23 cellular contexts compared by ENCODE assay signal in the genomic region with DNA sequence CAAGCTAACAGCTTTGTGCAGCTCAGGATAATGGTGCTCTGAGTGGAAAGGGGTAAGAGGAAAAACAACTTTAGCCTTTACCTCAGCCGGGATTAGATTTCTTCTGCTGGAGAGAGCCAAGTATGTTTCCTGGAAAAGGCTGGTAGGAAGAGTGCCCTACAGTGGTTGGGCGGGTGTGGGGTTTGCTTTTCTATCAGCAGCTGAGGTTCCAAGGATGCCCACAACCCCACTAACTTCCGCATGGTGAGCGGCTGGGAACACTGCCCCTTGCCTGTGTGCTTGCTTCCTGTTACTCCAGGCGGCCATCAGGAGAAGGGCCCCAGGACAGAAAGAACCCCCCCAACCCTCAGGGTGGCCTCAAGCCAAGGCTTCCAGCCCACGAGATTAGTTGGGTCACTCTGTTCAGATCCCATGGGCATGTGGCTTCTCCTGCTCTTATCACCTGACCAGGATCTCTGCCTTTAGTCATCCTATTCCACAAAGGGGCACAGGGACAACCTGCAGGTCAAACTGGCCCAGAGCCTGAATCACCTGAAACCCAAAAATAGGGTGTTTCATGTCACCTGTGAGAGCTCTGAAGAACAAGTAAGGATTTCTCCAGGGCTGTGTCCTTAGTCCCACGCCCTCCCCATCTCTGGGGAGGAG. TPM values are rescaled to one million over a fixed set of nuclear protein-coding genes. Genes with fewer than 3 reads are reported as not detected.
"Had no signal": no experiment of that assay in that cellular context is flagged by ENCODE, and none has a peak within 500 bp of the region (broad histone marks: within the 10 kb centered on the region; RNA-seq: fewer than 3 reads in every experiment).

No MANE protein-coding gene starts in this region.

- H3K4me3 ChIP-seq: dorsolateral prefrontal cortex, heart left ventricle, left lung, lung, sigmoid colon, smooth muscle cell, suprapubic skin, thyroid gland, upper lobe of right lung, vagina had no signal

- H3K27ac ChIP-seq: left lung, parathyroid adenoma, sigmoid colon, suprapubic skin, thyroid gland, upper lobe of right lung, vagina had no signal

- H3K4me1 ChIP-seq: parathyroid adenoma, suprapubic skin, thyroid gland had no signal

- H3K4me2 ChIP-seq: smooth muscle cell had no signal

- H3K9me3 Mint-ChIP-seq: naive thymus-derived CD4-positive, alpha-beta T cell; nephron progenitor cell had no signal

- FAIRE-seq: islet of Langerhans had no signal

- H3K27me3 Mint-ChIP-seq: naive thymus-derived CD4-positive, alpha-beta T cell had no signal

- H3K27me3 ChIP-seq: dorsolateral prefrontal cortex, heart left ventricle, left lung, sigmoid colon, suprapubic skin, thyroid gland, upper lobe of right lung, vagina had no signal

- H3K27ac Mint-ChIP-seq: naive thymus-derived CD4-positive, alpha-beta T cell had no signal

- H3K4me3 Mint-ChIP-seq: naive thymus-derived CD4-positive, alpha-beta T cell; nephron progenitor cell had no signal

- DNase-seq: cortex of kidney; dorsolateral prefrontal cortex; effector CD8-positive, alpha-beta T cell; foreskin melanocyte; heart left ventricle; hypothalamus; kidney glomerular epithelial cell; left lung; mesenchymal stem cell; midbrain; naive thymus-derived CD4-positive, alpha-beta T cell; nephron progenitor cell; sigmoid colon; stimulated activated CD4-positive, alpha-beta T cell treated with anti-CD3 and anti-CD28 coated beads, Interleukin-2, amount 100 ng/mL, for 48 hours; stimulated activated naive CD4-positive, alpha-beta T cell treated with Interleukin-2 at 50 U/mL for 16 hours; thyroid gland; upper lobe of right lung had no signal

- H2AFZ ChIP-seq: parathyroid adenoma had no signal

- H3K9me3 ChIP-seq: heart left ventricle, left lung, sigmoid colon, suprapubic skin, thyroid gland, upper lobe of right lung, vagina had no signal

RNA-seq across cellular contexts. Expression of gene RSPH9, which starts 32.2 kb away (rescaled TPM):
- total RNA-seq: naive thymus-derived CD4-positive, alpha-beta T cell had no signal
